ENCODE assay signal across 1 cellular context in the genomic region with DNA sequence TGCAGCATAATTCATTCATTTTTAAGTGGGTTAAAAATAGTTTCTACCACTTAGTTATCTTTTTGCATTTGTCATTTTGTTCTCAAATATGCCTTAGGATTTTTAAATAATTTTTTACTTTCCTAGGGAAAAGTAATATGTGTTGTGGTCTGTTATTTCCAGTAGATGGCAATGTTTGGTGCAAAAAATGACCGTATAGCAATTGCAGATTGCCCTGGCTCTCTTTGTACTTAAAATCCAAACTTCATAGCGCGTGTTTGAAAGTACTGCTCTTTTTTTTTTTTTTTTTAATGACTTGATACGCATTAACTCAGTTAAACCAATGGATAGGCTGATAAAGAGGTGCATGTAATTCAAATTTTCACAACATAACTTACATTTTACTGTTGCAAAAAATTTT.
TF ChIP-seq lines count a peak whose summit lies in the region.

No MANE protein-coding gene starts in this region.

TF ChIP-seq in GM12878, 131 proteins besides CTCF, POLR2A, EP300 and RAD21 (continued from another document):
- TF ChIP-seq, protein P1, sequence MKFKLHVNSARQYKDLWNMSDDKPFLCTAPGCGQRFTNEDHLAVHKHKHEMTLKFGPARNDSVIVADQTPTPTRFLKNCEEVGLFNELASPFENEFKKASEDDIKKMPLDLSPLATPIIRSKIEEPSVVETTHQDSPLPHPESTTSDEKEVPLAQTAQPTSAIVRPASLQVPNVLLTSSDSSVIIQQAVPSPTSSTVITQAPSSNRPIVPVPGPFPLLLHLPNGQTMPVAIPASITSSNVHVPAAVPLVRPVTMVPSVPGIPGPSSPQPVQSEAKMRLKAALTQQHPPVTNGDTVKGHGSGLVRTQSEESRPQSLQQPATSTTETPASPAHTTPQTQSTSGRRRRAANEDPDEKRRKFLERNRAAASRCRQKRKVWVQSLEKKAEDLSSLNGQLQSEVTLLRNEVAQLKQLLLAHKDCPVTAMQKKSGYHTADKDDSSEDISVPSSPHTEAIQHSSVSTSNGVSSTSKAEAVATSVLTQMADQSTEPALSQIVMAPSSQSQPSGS (IDR thresholded peaks at IDR 0.05; ENCODE audit: low read length) = no peak
- no peak for TF ChIP-seq SP1 (IDR thresholded peaks at IDR 0.05; ENCODE audit: low read depth, low read length)
TF ChIP-seq in GM12878: peak in this region for 2.
